ENCODE assay signal across 1 cellular context in genomic region chr12:10065241-10065640, GRCh38.
TF ChIP-seq lines count a peak whose summit lies in the region.

No MANE protein-coding gene starts in this region.

TF ChIP-seq in GM12878, 131 proteins besides CTCF, POLR2A, EP300 and RAD21 (continued from another document):
- TF ChIP-seq BCLAF1 (IDR thresholded peaks at IDR 0.05) (no peak), ZNF24 (IDR thresholded peaks at IDR 0.05) (no peak), PAX5 (IDR thresholded peaks at IDR 0.05; ENCODE audit: borderline replicate concordance, low read depth, low read length) (no peak)
